In the genomic region with DNA sequence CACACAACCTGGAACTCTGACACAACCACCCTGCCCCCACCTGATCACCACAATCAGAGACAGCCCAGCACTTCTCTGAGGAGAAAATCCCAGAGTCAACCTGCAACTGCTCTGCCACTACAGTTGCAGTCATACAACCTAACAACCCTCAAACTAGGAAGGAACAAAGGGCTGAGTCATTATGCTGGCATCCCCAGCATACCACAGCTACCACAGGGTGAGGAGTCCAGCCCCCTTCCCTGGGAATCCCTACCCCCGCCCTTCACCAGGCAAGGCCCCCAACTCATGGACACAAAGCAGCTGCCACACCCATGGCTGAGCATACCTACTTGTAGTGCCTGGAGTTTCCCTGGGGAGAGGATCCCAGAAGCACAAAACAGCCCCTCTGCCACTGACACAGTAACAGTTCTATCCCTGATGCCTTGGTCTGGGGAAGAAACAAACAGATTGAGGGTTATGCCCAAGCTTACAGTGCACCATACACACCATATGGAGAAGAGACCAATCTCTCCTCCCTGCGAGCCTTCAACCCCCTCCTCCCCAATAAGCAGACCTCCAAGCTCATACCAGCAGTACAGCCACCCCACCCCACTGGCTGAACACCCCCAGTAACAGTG, we compare ENCODE assay signal across 1 cellular context.
TF ChIP-seq lines count a peak whose summit lies in the region.

No MANE protein-coding gene starts in this region.

TF ChIP-seq in HepG2, 621 proteins besides CTCF, POLR2A, EP300 and RAD21 (continued from another document):
- TF ChIP-seq ZNF646 (CRISPR knock-in tag; IDR thresholded peaks at IDR 0.05) (no peak), ZNF543 (CRISPR knock-in tag; IDR thresholded peaks at IDR 0.05) (no peak), ZNF629 (CRISPR knock-in tag; conservative IDR thresholded peaks at IDR 0.05) (no peak)
- TF ChIP-seq, protein P1, sequence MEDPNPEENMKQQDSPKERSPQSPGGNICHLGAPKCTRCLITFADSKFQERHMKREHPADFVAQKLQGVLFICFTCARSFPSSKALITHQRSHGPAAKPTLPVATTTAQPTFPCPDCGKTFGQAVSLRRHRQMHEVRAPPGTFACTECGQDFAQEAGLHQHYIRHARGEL (CRISPR knock-in tag; IDR thresholded peaks at IDR 0.05), result no peak
